Comparison of ENCODE assay signal across 26 cellular contexts in genomic region chr7:18803880-18804279, GRCh38.
"Had no signal": no experiment of that assay in that cellular context is flagged by ENCODE, and none has a peak within 500 bp of the region (broad histone marks: within the 10 kb centered on the region; RNA-seq: fewer than 3 reads in every experiment).

No MANE protein-coding gene starts in this region.

- H3K4me2 ChIP-seq: KMS-11 had no signal

- H3K4me3 ChIP-seq: ascending aorta, SJCRH30 had no signal

- DNase-seq: activated CD4-positive, alpha-beta memory T cell treated with anti-CD3 and anti-CD28 coated beads, Interleukin-2, amount 10 ng/mL, durations not matched to agents 7 days and 5 days; activated CD4-positive, alpha-beta T cell treated with anti-CD3 and anti-CD28 coated beads for 1 hour; activated CD4-positive, alpha-beta T cell treated with anti-CD3 and anti-CD28 coated beads for 48 hours; activated CD4-positive, CD25-positive, alpha-beta regulatory T cell; activated CD8-positive, alpha-beta memory T cell treated with anti-CD3 and anti-CD28 coated beads for 24 hours; activated CD8-positive, alpha-beta memory T cell treated with anti-CD3 and anti-CD28 coated beads, Interleukin-2, amount 10 ng/mL, durations not matched to agents 7 days and 5 days; activated CD8-positive, alpha-beta memory T cell treated with anti-CD3 and anti-CD28 coated beads, Interleukin-2, amount 50 U/mL, for 48 hours; activated effector memory CD4-positive, alpha-beta T cell treated with Interleukin-2 at 50 U/mL for 16 hours; activated naive CD4-positive, alpha-beta T cell treated with anti-CD3 and anti-CD28 coated beads, Interleukin-2, amount 50 U/mL, for 16 hours; activated naive CD8-positive, alpha-beta T cell treated with anti-CD3 and anti-CD28 coated beads for 36 hours; activated T-cell treated with anti-CD3 and anti-CD28 coated beads, Interleukin-2, amount 50 U/mL, for 48 hours; amygdala; central memory CD4-positive, alpha-beta T cell; NCI-H1105; NCI-H1417 treated with DMSO at 0.1 percent for 48 hours; NCI-H187 treated with DMSO at 0.1 percent for 48 hours; NCI-H2081; NCI-H2171 treated with DMSO at 0.1 percent for 48 hours; NCI-H345; NCI-H524 treated with DMSO at 0.1 percent for 48 hours; SHP77; SJCRH30; T1000; WERI-Rb-1 had no signal

- H3K27ac ChIP-seq: ascending aorta, KMS-11, SJCRH30, WERI-Rb-1 had no signal

- H3K9me3 ChIP-seq: SJCRH30 had no signal

- H3K36me3 ChIP-seq: ascending aorta, SJCRH30, WERI-Rb-1 had no signal

- H3K9ac ChIP-seq: KMS-11 had no signal

- H3K27me3 ChIP-seq: ascending aorta, SJCRH30 had no signal

- H3K4me1 ChIP-seq: ascending aorta, SJCRH30 had no signal
